ENCODE assay signal across 31 cellular contexts in the genomic region with DNA sequence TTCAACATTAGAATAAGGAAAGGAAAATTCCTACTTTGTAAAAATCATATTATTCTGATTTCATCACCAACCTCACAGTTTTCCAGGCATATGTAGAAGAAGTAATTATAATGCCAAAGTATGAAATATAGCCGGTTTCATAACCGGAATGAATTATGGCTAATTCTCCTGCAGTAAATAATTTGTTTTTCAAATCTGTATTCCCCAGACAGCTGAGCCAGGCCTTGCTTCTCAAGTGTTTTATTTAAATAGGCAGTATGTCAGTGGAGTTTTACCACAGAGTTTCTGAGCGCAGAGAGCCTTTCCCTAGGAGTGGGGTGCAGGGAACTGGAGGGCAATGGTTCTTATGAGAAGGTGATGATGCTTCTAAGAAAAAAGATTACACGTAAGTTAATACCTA. TPM values are rescaled to one million over a fixed set of nuclear protein-coding genes. Genes with fewer than 3 reads are reported as not detected.
"Had no signal": no experiment of that assay in that cellular context is flagged by ENCODE, and none has a peak within 500 bp of the region (broad histone marks: within the 10 kb centered on the region; RNA-seq: fewer than 3 reads in every experiment).

No MANE protein-coding gene starts in this region.

- DNase-seq: activated CD4-positive, alpha-beta T cell treated with anti-CD3 and anti-CD28 coated beads for 48 hours; activated CD4-positive, alpha-beta T cell treated with anti-CD3 and anti-CD28 coated beads, Interleukin-2, amount 50 U/mL, for 48 hours; activated CD8-positive, alpha-beta memory T cell treated with anti-CD3 and anti-CD28 coated beads for 24 hours; activated gamma-delta T cell; activated naive CD4-positive, alpha-beta T cell treated with anti-CD3 and anti-CD28 coated beads, Interleukin-2, amount 10 ng/mL, durations not matched to agents 7 days and 5 days; activated naive CD8-positive, alpha-beta T cell treated with anti-CD3 and anti-CD28 coated beads, Interleukin-2, amount 10 ng/mL, durations not matched to agents 7 days and 5 days; amygdala; effector CD8-positive, alpha-beta T cell; esophagus squamous epithelium; heart left ventricle; kidney glomerular epithelial cell; left lung; lower lobe of right lung; mesenchymal stem cell; natural killer cell; occipital lobe; spleen; stimulated activated naive CD4-positive, alpha-beta T cell; SW 1271; T-helper 9 cell; trophoblast cell; WERI-Rb-1 had no signal

- H3K27ac ChIP-seq: breast epithelium, epithelial cell of prostate, esophagus squamous epithelium, heart left ventricle, left lung, lower lobe of right lung, neural progenitor cell, right atrium auricular region, spleen, thoracic aorta, WERI-Rb-1 had no signal

- H3K27me3 ChIP-seq: breast epithelium, esophagus squamous epithelium, heart left ventricle, left lung, neural progenitor cell, right atrium auricular region, spleen had no signal

- H3K4me3 ChIP-seq: breast epithelium, esophagus squamous epithelium, heart left ventricle, left lung, lower lobe of right lung, neural progenitor cell, right atrium auricular region, spleen, thoracic aorta had no signal

- H3K9me3 ChIP-seq: breast epithelium, esophagus squamous epithelium, heart left ventricle, left lung, lower lobe of right lung, right atrium auricular region, spleen, thoracic aorta had no signal

- H3K36me3 ChIP-seq: breast epithelium, esophagus squamous epithelium, heart left ventricle, left lung, lower lobe of right lung, neural progenitor cell, right atrium auricular region, spleen, thoracic aorta, WERI-Rb-1 had no signal

- ATAC-seq: activated CD4-positive, CD25-positive, alpha-beta regulatory T cell treated with anti-CD3 and anti-CD28 coated beads, Interleukin-2, amount 50 U/mL, for 24 hours; heart left ventricle; left lung; lower lobe of right lung; natural killer cell had no signal

- H2AFZ ChIP-seq: neural progenitor cell had no signal

- H3K9ac ChIP-seq: neural progenitor cell had no signal

- H3K4me2 ChIP-seq: neural progenitor cell had no signal

- H3K4me1 ChIP-seq: breast epithelium, esophagus squamous epithelium, left lung, lower lobe of right lung, neural progenitor cell, right atrium auricular region, spleen had no signal

RNA-seq across cellular contexts. Expression of a gene that starts 8.7 kb away (rescaled TPM):
- total RNA-seq: activated naive CD8-positive, alpha-beta T cell treated with anti-CD3 and anti-CD28 coated beads, Interleukin-2, amount 10 ng/mL, durations not matched to agents 7 days and 5 days; activated T-helper 1 cell treated with anti-CD3 and anti-CD28 coated beads, Interleukin-12 subunit alpha, Interleukin-12 subunit beta, Interleukin-2, Interleukin-4 antibody, amounts not matched to agents 30 ng/mL and 10 ng/mL and 1 ng/mL, durations not matched to agents 14 hours and 24 hours and 36 hours; occipital lobe had no signal

RNA-seq across cellular contexts. Expression of a gene that starts 28.8 kb away (rescaled TPM):
- total RNA-seq: activated naive CD8-positive, alpha-beta T cell treated with anti-CD3 and anti-CD28 coated beads, Interleukin-2, amount 10 ng/mL, durations not matched to agents 7 days and 5 days; activated T-helper 1 cell treated with anti-CD3 and anti-CD28 coated beads, Interleukin-12 subunit alpha, Interleukin-12 subunit beta, Interleukin-2, Interleukin-4 antibody, amounts not matched to agents 30 ng/mL and 10 ng/mL and 1 ng/mL, durations not matched to agents 14 hours and 24 hours and 36 hours; esophagus squamous epithelium; left lung; mononuclear cell; natural killer cell; occipital lobe; pulmonary artery endothelial cell had no signal
